Comparison of ENCODE assay signal across 10 cellular contexts in genomic region chr6:127972815-127973214, GRCh38.
DNase-seq lines count a peak whose midpoint lies in the region; ATAC-seq and TF ChIP-seq lines count a peak whose summit lies in the region.
"Had no signal": no experiment of that assay in that cellular context is flagged by ENCODE, and none has a peak within 500 bp of the region (broad histone marks: within the 10 kb centered on the region; RNA-seq: fewer than 3 reads in every experiment).

No MANE protein-coding gene starts in this region.

- no peaks in the 10 kb centered on the region for H3K36me3 ChIP-seq in ovary

- no peak for TF ChIP-seq CTCF in ovary (IDR thresholded peaks at IDR 0.05)

- ATAC-seq in activated naive CD4-positive, alpha-beta T cell treated with anti-CD3 and anti-CD28 coated beads, Interleukin-2, amount 50 U/mL, for 72 hours: peak; percentile 45 to 56
- no peak for ATAC-seq in GM21737 (IDR thresholded peaks at IDR 0.05; ENCODE audit: unreplicated experiment)
- ATAC-seq: body of pancreas had no signal

- no peaks in the 10 kb centered on the region for H3K4me1 ChIP-seq in ovary (ENCODE audit: insufficient read depth)
- H3K4me1 ChIP-seq: body of pancreas had no signal

- H3K36me3 Mint-ChIP-seq in activated naive CD4-positive, alpha-beta T cell treated with anti-CD3 and anti-CD28 coated beads, Interleukin-2, amount 50 U/mL, for 72 hours: peaks cover 0 to 25% of the 10 kb centered on the region in 2 donors

- no peaks in the 10 kb centered on the region for H3K9me3 ChIP-seq in ovary
- H3K9me3 ChIP-seq: body of pancreas had no signal

- no peaks in the 10 kb centered on the region for H3K27me3 ChIP-seq in ovary
- H3K27me3 ChIP-seq: body of pancreas had no signal

- no peak overlapping the region for H3K27ac ChIP-seq in ovary
- H3K27ac ChIP-seq: body of pancreas had no signal

- no peak for TF ChIP-seq EP300 in ovary (IDR thresholded peaks at IDR 0.05)

- H3K27ac Mint-ChIP-seq in activated naive CD4-positive, alpha-beta T cell treated with anti-CD3 and anti-CD28 coated beads, Interleukin-2, amount 50 U/mL, for 72 hours: peak overlapping the region; percentile 24 to 91

- TF ChIP-seq POLR2A in ovary (IDR thresholded peaks at IDR 0.05): no peak

- intact Hi-C loops in ovary (cut with DNase I): no loop called here

- 95 to 97% (median 95%) methylated on average over 8 of the region's 8 CpGs for WGBS in ovary, 3 donors

- DNase-seq in EH (ENCODE audit: low read depth) (peak; percentile 4), T-helper 22 cell (ENCODE audit: low read depth) (peak; percentile 21), NCI-H2029 (lab: John Stamatoyannopoulos, UW) (no peak), ovary (no peak), OCI-M2 (lab: John Stamatoyannopoulos, UW; ENCODE audit: unreplicated experiment) (no peak)
- peak in 1 of 2 donors; percentile 28 for DNase-seq in activated naive CD4-positive, alpha-beta T cell treated with anti-CD3 and anti-CD28 coated beads, Interleukin-2, amount 50 U/mL, for 72 hours (ENCODE audit: low spot score in 2 of 2)
- peak; percentile 11 to 33 for DNase-seq in stimulated activated CD4-positive, alpha-beta T cell treated with anti-CD3 and anti-CD28 coated beads, Interleukin-15, amount 100 ng/mL, for 48 hours (ENCODE audit: low read depth in 2 of 2)
- DNase-seq: body of pancreas, head of caudate nucleus had no signal

- H3K4me3 ChIP-seq in ovary: no peak overlapping the region
- H3K4me3 ChIP-seq: body of pancreas had no signal

- peaks cover 0 to 20% of the 10 kb centered on the region in 2 donors for H3K9me3 Mint-ChIP-seq in activated naive CD4-positive, alpha-beta T cell treated with anti-CD3 and anti-CD28 coated beads, Interleukin-2, amount 50 U/mL, for 72 hours

Comparison
In these comparisons a context has a peak if more than half of its experiments do, and no peak if none do; other contexts are left out.
1. DNase-seq: peak in EH (single experiment), T-helper 22 cell (single experiment) and stimulated activated CD4-positive, alpha-beta T cell treated with anti-CD3 and anti-CD28 coated beads, Interleukin-15, amount 100 ng/mL, for 48 hours (2 of 2); none in NCI-H2029 (single experiment), ovary (0 of 5) and OCI-M2 (single experiment).